ENCODE assay signal across 8 cellular contexts in the genomic region with DNA sequence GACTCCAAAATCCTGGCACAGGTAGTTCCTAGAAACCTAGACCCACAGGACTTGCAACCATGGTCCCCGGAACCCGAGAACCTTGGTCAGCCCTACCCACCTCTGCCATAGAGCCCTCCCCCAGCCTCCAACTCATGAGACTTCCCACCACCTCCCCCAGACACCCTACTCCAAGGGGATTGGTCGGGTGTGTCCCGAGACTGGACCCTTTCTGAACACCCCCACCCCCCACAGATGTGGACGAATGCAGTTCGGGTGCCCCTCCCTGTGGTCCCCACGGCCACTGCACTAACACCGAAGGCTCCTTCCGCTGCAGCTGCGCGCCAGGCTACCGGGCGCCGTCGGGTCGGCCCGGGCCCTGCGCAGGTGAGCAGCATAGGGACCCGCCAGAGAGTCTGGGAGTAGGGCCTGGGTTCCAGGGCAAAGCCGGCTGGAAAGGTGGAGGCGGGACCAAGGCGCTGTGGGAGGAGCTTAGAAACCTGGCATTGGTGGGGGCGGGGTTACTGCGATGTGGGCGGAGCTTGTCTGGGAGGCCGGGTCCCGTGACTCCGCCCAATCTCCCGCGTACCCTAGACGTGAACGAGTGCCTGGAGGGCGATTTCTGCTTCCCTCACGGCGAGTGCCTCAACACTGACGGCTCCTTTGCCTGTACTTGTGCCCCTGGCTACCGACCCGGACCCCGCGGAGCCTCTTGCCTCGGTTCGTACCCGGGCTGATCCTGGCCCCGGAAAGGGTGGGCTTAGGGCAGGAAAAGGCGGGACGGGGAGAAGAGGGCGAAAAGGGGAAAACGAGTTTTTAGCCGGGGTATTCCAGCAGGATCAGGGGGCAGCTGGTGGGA. TPM values are rescaled to one million over a fixed set of nuclear protein-coding genes. Genes with fewer than 3 reads are reported as not detected.
DNase-seq lines count a peak whose midpoint lies in the region; ATAC-seq and TF ChIP-seq lines count a peak whose summit lies in the region.

No MANE protein-coding gene starts in this region.

- H3K27me3 Mint-ChIP-seq in activated T-helper 2 cell treated with anti-CD3 and anti-CD28 coated beads, Interferon-gamma antibody, Interleukin-2, Interleukin-4, amounts not matched to agents 10 μg/mL and 5 μg/mL and 100 μg/mL, durations not matched to agents 14 hours and 24 hours and 36 hours (ENCODE audit: low read depth), result no peaks in the 10 kb centered on the region

- peak overlapping the region; percentile 98 for H3K4me3 Mint-ChIP-seq in activated T-helper 2 cell treated with anti-CD3 and anti-CD28 coated beads, Interferon-gamma antibody, Interleukin-2, Interleukin-4, amounts not matched to agents 10 μg/mL and 5 μg/mL and 100 μg/mL, durations not matched to agents 14 hours and 24 hours and 36 hours (ENCODE audit: low read depth)

- no peak for TF ChIP-seq CTCF in GM10248 (IDR thresholded peaks at IDR 0.05; ENCODE audit: control extremely low read depth, extremely low read depth, low read depth, missing control alignments)

- peak overlapping the region; percentile 99 for H3K27ac Mint-ChIP-seq in activated T-helper 2 cell treated with anti-CD3 and anti-CD28 coated beads, Interferon-gamma antibody, Interleukin-2, Interleukin-4, amounts not matched to agents 10 μg/mL and 5 μg/mL and 100 μg/mL, durations not matched to agents 14 hours and 24 hours and 36 hours

- CTCF ChIA-PET in GM10248 (lab: Yijun Ruan, JAX), result interaction anchor here (0.9 to 4.8 kb wide), 6 partner anchors 10 to 149 kb away, joined by 3 to 47 read pairs (median 6); no protein-coding TSS in a partner anchor

- H3K36me3 Mint-ChIP-seq in activated T-helper 2 cell treated with anti-CD3 and anti-CD28 coated beads, Interferon-gamma antibody, Interleukin-2, Interleukin-4, amounts not matched to agents 10 μg/mL and 5 μg/mL and 100 μg/mL, durations not matched to agents 14 hours and 24 hours and 36 hours (ENCODE audit: low read depth), result peaks cover 13% of the 10 kb centered on the region

- intact Hi-C loops in activated T-helper 2 cell treated with anti-CD3 and anti-CD28 coated beads, Interferon-gamma antibody, Interleukin-2, Interleukin-4, amounts not matched to agents 10 μg/mL and 5 μg/mL and 100 μg/mL, durations not matched to agents 14 hours and 24 hours and 36 hours (cut with micrococcal nuclease), result loop anchor here (5.0 to 10.0 kb wide), 3 partner anchors 146 to 652 kb away; partner anchors contain the start of genes BLVRB, EGLN2, HNRNPUL1 and SPTBN4
- intact Hi-C loops in left ventricle myocardium superior (cut with micrococcal nuclease), result no loop called here

- H3K9me3 Mint-ChIP-seq in activated T-helper 2 cell treated with anti-CD3 and anti-CD28 coated beads, Interferon-gamma antibody, Interleukin-2, Interleukin-4, amounts not matched to agents 10 μg/mL and 5 μg/mL and 100 μg/mL, durations not matched to agents 14 hours and 24 hours and 36 hours, result no peaks in the 10 kb centered on the region

- no peak for ATAC-seq in left ventricle myocardium superior
- no peak for ATAC-seq in GM19035 (IDR thresholded peaks at IDR 0.05; ENCODE audit: unreplicated experiment)
- ATAC-seq in GM21619 (IDR thresholded peaks at IDR 0.05; ENCODE audit: unreplicated experiment), result no peak
- no peak for ATAC-seq in GM18517 (IDR thresholded peaks at IDR 0.05; ENCODE audit: unreplicated experiment)

- peaks cover 38% of the 10 kb centered on the region for H3K4me1 Mint-ChIP-seq in activated T-helper 2 cell treated with anti-CD3 and anti-CD28 coated beads, Interferon-gamma antibody, Interleukin-2, Interleukin-4, amounts not matched to agents 10 μg/mL and 5 μg/mL and 100 μg/mL, durations not matched to agents 14 hours and 24 hours and 36 hours (ENCODE audit: low read depth)

- DNase-seq in GM10248 (ENCODE audit: extremely low spot score) (peak; percentile 85), NOMO-1 (lab: John Stamatoyannopoulos, UW; ENCODE audit: unreplicated experiment in 2 of 2) (peak; percentile 40 to 48), left ventricle myocardium superior (peak; percentile 76)
- peak; percentile 68 for DNase-seq in activated T-helper 2 cell treated with anti-CD3 and anti-CD28 coated beads, Interferon-gamma antibody, Interleukin-2, Interleukin-4, amounts not matched to agents 10 μg/mL and 5 μg/mL and 100 μg/mL, durations not matched to agents 14 hours and 24 hours and 36 hours (ENCODE audit: low spot score)
- DNase-seq in stimulated activated CD4-positive, alpha-beta T cell treated with anti-CD3 and anti-CD28 coated beads, Interleukin-12 subunit alpha, Interleukin-12 subunit beta, amount 100 ng/mL, for 4 hours, result peak; percentile 80

- POLR2A ChIA-PET in GM10248 (lab: Yijun Ruan, JAX), result interaction anchor here (0.5 kb wide), 1 partner anchor 1631 kb away, joined by 3 read pairs; no protein-coding TSS in a partner anchor

RNA-seq across cellular contexts. Expression of gene LTBP4, which starts 11.9 kb away (rescaled TPM):
- 101 and 104 TPM in 2 replicates for total RNA-seq in activated T-helper 2 cell treated with anti-CD3 and anti-CD28 coated beads, Interferon-gamma antibody, Interleukin-2, Interleukin-4, amounts not matched to agents 10 μg/mL and 5 μg/mL and 100 μg/mL, durations not matched to agents 14 hours and 24 hours and 36 hours
- total RNA-seq in left ventricle myocardium superior, result 294 TPM

RNA-seq across cellular contexts. Expression of gene SHKBP1, which starts 36.4 kb away (rescaled TPM):
- 125 and 136 TPM in 2 replicates for total RNA-seq in activated T-helper 2 cell treated with anti-CD3 and anti-CD28 coated beads, Interferon-gamma antibody, Interleukin-2, Interleukin-4, amounts not matched to agents 10 μg/mL and 5 μg/mL and 100 μg/mL, durations not matched to agents 14 hours and 24 hours and 36 hours
- total RNA-seq in left ventricle myocardium superior, result 16.4 TPM
